In the genomic region with DNA sequence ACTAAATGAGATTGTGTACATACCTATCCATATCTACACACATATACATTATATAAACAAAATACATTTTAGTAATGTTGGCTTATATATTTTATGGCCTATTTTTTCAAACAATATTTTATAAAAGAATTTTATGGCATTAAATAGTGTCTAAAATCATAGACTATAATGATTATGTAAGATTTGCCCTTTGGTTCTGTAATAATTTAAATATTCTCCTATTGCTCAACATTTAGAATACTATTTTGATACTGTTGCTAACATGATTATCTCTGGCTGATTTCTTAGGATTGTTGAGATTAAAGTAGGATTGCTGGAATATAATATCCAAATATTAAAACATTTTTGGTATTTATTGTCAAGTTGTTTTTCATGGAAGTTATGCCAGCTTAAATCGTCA, we compare ENCODE assay signal across 34 cellular contexts.
"Had no signal": no experiment of that assay in that cellular context is flagged by ENCODE, and none has a peak within 500 bp of the region (broad histone marks: within the 10 kb centered on the region; RNA-seq: fewer than 3 reads in every experiment).

No MANE protein-coding gene starts in this region.

- H3K4me3 ChIP-seq: MG63 had no signal

- H3K36me3 ChIP-seq: MG63 had no signal

- H3K9me3 ChIP-seq: MG63 had no signal

- DNase-seq: Karpas-422, Kasumi-1, MG63, MM.1S, MV-4-11, NCI-H1048, NCI-H1092, NCI-H1092 treated with DMSO at 0.1 percent for 48 hours, NCI-H1105, NCI-H1105 treated with DMSO at 0.1 percent for 48 hours, NCI-H1417, NCI-H1417 treated with DMSO at 0.1 percent for 48 hours, NCI-H1436, NCI-H1436 treated with DMSO at 0.1 percent for 48 hours, NCI-H146, NCI-H1694, NCI-H1694 treated with DMSO at 0.1 percent for 48 hours, NCI-H187, NCI-H187 treated with DMSO at 0.1 percent for 48 hours, NCI-H1930, NCI-H2029, NCI-H2029 treated with DMSO at 0.1 percent for 48 hours, NCI-H2081, NCI-H2081 treated with DMSO at 0.1 percent for 48 hours, NCI-H2107, NCI-H2171, NCI-H2171 treated with DMSO at 0.1 percent for 48 hours, NCI-H2227 treated with DMSO at 0.1 percent for 48 hours, NCI-H226, NCI-H345, NCI-H446 treated with DMSO at 0.1 percent for 48 hours, NCI-H510A, NCI-H510A treated with DMSO at 0.1 percent for 48 hours, NCI-H524 had no signal

- H3K27me3 ChIP-seq: MG63 had no signal
